10 cellular contexts compared by ENCODE assay signal in the genomic region with DNA sequence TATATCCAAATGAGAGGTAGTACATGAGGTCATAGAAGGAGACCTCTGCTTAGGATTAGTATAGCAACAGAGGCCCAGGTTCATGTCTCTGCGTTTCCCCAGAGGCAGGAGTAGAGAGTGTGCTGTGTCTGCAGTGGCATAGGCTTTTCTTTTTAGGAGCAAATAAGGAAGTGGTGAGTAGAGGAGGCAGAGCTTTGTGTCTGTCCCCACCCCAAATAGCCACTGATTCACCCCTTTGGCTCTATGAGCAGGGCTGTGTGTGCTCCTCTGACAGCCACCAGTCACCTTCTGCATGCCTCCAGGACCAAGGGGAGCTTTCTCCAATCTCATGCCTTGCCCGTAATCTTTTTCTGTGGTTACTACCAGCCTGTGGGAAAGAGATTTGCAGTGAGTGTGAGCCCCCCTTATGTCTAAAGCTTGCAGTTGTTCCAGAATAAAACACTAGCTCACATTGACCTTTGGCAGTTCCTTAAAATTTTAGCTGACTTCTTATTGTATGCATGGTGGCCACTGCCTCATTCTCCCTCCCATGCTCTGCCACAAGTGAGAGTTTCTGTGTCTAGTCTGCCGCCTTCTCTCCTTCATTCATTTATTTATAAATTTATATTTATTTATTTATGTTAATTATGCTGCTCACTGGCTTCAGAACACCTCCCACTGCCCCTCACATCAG. TPM values are rescaled to one million over a fixed set of nuclear protein-coding genes. Genes with fewer than 3 reads are reported as not detected.
DNase-seq lines count a peak whose midpoint lies in the region; ATAC-seq lines count a peak whose summit lies in the region.
"Had no signal": no experiment of that assay in that cellular context is flagged by ENCODE, and none has a peak within 500 bp of the region (broad histone marks: within the 10 kb centered on the region; RNA-seq: fewer than 3 reads in every experiment).

No MANE protein-coding gene starts in this region.

- ATAC-seq in esophagus mucosa (peak; percentile 87), GM18502 (IDR thresholded peaks at IDR 0.05; ENCODE audit: poor library complexity, unreplicated experiment) (no peak), HG03354 (IDR thresholded peaks at IDR 0.05; ENCODE audit: poor library complexity, severe bottlenecking, unreplicated experiment) (no peak)

- peak; percentile 22 for DNase-seq in GM03348 (ENCODE audit: low spot score)
- peak; percentile 84 for DNase-seq in MV-4-11 (lab: John Stamatoyannopoulos, UW)
- peak; percentile 58 for DNase-seq in pons (ENCODE audit: low spot score)
- no peak for DNase-seq in activated CD8-positive, alpha-beta memory T cell treated with anti-CD3 and anti-CD28 coated beads for 24 hours
- DNase-seq in NCI-H1105 treated with DMSO at 0.1 percent for 48 hours (lab: John Stamatoyannopoulos, UW): no peak
- DNase-seq: cerebellar nuclear complex, NCI-H526 treated with DMSO at 0.1 percent for 48 hours had no signal

RNA-seq across cellular contexts. Expression of gene ELAC1, which starts 23.5 kb away (rescaled TPM):
- 5.5 TPM for total RNA-seq in esophagus mucosa

Comparison
In these comparisons a context has a peak if more than half of its experiments do, and no peak if none do; other contexts are left out.
1. DNase-seq: peak in GM03348 (single experiment), MV-4-11 (single experiment) and pons (single experiment); none in activated CD8-positive, alpha-beta memory T cell treated with anti-CD3 and anti-CD28 coated beads for 24 hours (single experiment) and NCI-H1105 treated with DMSO at 0.1 percent for 48 hours (single experiment).